12 cellular contexts compared by ENCODE assay signal in genomic region chr2:223538920-223539440, GRCh38.
DNase-seq lines count a peak whose midpoint lies in the region; ATAC-seq and TF ChIP-seq lines count a peak whose summit lies in the region.
"Had no signal": no experiment of that assay in that cellular context is flagged by ENCODE, and none has a peak within 500 bp of the region (broad histone marks: within the 10 kb centered on the region; RNA-seq: fewer than 3 reads in every experiment).

No MANE protein-coding gene starts in this region.

- TF ChIP-seq CTCF in SK-N-SH (IDR thresholded peaks at IDR 0.05) (no peak), hepatocyte (IDR thresholded peaks at IDR 0.05; ENCODE audit: poor library complexity) (no peak)

- peaks cover 16 to 30% of the 10 kb centered on the region in 2 experiments for H3K4me1 ChIP-seq in SK-N-SH (ENCODE audit: control insufficient read depth in 1 of 2, insufficient read depth in 2 of 2, low read depth in 1 of 2, low read length in 1 of 2)
- peaks cover 21% of the 10 kb centered on the region for H3K4me1 ChIP-seq in hepatocyte (ENCODE audit: insufficient read depth)
- peaks cover 0 to 6% of the 10 kb centered on the region in 2 donors for H3K4me1 ChIP-seq in aorta (ENCODE audit: control insufficient read depth in 1 of 2, insufficient read depth in 2 of 2, low read length in 2 of 2)

- CTCF ChIA-PET in SK-N-SH (lab: Yijun Ruan, JAX) = interaction anchor here (0.8 kb wide), 1 partner anchor 41 kb away, joined by 3 read pairs; no protein-coding TSS in a partner anchor

- H3K4me3 Mint-ChIP-seq in effector memory CD8-positive, alpha-beta T cell = no peak overlapping the region

- DNase-seq in Right ventricle myocardium inferior (ENCODE audit: missing footprints) (no peak), cardiac septum (ENCODE audit: low spot score) (no peak), SK-N-SH (peak; percentile 27), hepatocyte (ENCODE audit: low spot score) (peak; percentile 26), aorta (no peak), LoVo (ENCODE audit: low spot score) (no peak)
- no peak for DNase-seq in effector memory CD8-positive, alpha-beta T cell
- DNase-seq: activated CD4-positive, alpha-beta T cell treated with anti-CD3 and anti-CD28 coated beads for 1 hour; activated naive CD4-positive, alpha-beta T cell treated with anti-CD3 and anti-CD28 coated beads, Interleukin-2, amount 50 U/mL, for 16 hours; psoas muscle had no signal

- peaks cover 0 to 6% of the 10 kb centered on the region in 2 donors for H3K27me3 Mint-ChIP-seq in effector memory CD8-positive, alpha-beta T cell

- peak overlapping the region; percentile 24; the same call in 1 of the 2 replicates for H3K9ac ChIP-seq in SK-N-SH

- H3K9me2 ChIP-seq in SK-N-SH = no peaks in the 10 kb centered on the region
- no peaks in the 10 kb centered on the region for H3K9me2 ChIP-seq in hepatocyte (replicated peaks; ENCODE audit: insufficient read depth)

- H3K9me3 Mint-ChIP-seq in effector memory CD8-positive, alpha-beta T cell = peaks cover 0 to 7% of the 10 kb centered on the region in 2 donors

- H3K36me3 Mint-ChIP-seq in effector memory CD8-positive, alpha-beta T cell (ENCODE audit: insufficient read depth) = no peaks in the 10 kb centered on the region

- no peak overlapping the region for H3K27ac Mint-ChIP-seq in effector memory CD8-positive, alpha-beta T cell

- WGBS in SK-N-SH (ENCODE audit: low lambda C conversion rate) = 43% methylated on average over 8 of the region's 8 CpGs
- WGBS in hepatocyte (ENCODE audit: low lambda C conversion rate, missing lambda C conversion rate) = 19% methylated on average over 8 of the region's 8 CpGs
- 22% methylated on average over 8 of the region's 8 CpGs for WGBS in aorta, 2 donors

- H4K20me1 ChIP-seq in SK-N-SH (ENCODE audit: insufficient read depth) (no peaks in the 10 kb centered on the region), hepatocyte (ENCODE audit: insufficient read depth, poor library complexity, severe bottlenecking) (no peaks in the 10 kb centered on the region)

- TF ChIP-seq EP300 in SK-N-SH (IDR thresholded peaks at IDR 0.05; ENCODE audit: borderline replicate concordance in 1 of 2, low read depth in 1 of 2, low read length in 1 of 2) = peak in 1 of 2 experiments; percentile 66; a peak in 2 of 4 replicates

- TF ChIP-seq RAD21 in SK-N-SH (IDR thresholded peaks at IDR 0.05; ENCODE audit: low read length) = peak; percentile 19

- H3K4me2 ChIP-seq in SK-N-SH (peak overlapping the region; percentile 48; the same call in 1 of the 2 replicates), hepatocyte (peak overlapping the region; percentile 67)

- intact Hi-C loops in Right ventricle myocardium inferior (cut with DNase I) = no loop called here
- intact Hi-C loops in cardiac septum (cut with DNase I) = loop anchor here (10.0 kb wide), 1 partner anchor 444 kb away; no protein-coding TSS in a partner anchor
- intact Hi-C loops in aorta (cut with DNase I) = no loop called here

- H3K27me3 ChIP-seq in SK-N-SH (ENCODE audit: insufficient read depth) = no peaks in the 10 kb centered on the region
- H3K27me3 ChIP-seq in hepatocyte = no peaks in the 10 kb centered on the region
- no peaks in the 10 kb centered on the region for H3K27me3 ChIP-seq in aorta (ENCODE audit: control insufficient read depth in 1 of 2, insufficient read depth in 2 of 2, low read length in 1 of 2)
- H3K27me3 ChIP-seq: vagina had no signal

- no peak overlapping the region; a peak in 1 of 4 replicates for H3K4me3 ChIP-seq in SK-N-SH (ENCODE audit: low read depth in 2 of 2, low read length in 1 of 2)
- H3K4me3 ChIP-seq in hepatocyte = no peak overlapping the region
- no peak overlapping the region for H3K4me3 ChIP-seq in aorta (ENCODE audit: low read length in 2 of 2)
- H3K4me3 ChIP-seq: psoas muscle, vagina had no signal

- H2AFZ ChIP-seq in SK-N-SH (ENCODE audit: low read depth) = peak overlapping the region; percentile 63; the same call in 1 of the 2 replicates
- peak overlapping the region; percentile 16 for H2AFZ ChIP-seq in hepatocyte

- POLR2A ChIA-PET in SK-N-SH (lab: Yijun Ruan, JAX) = no interaction called here

- H3F3A ChIP-seq in SK-N-SH (replicated peaks; ENCODE audit: insufficient read depth) = peaks cover 23% of the 10 kb centered on the region

- H3K36me3 ChIP-seq in SK-N-SH (replicated peaks in 1 of 2; ENCODE audit: control insufficient read depth in 1 of 2, insufficient read depth in 2 of 2, low read length in 1 of 2) = peaks cover 2 to 16% of the 10 kb centered on the region in 2 experiments
- no peaks in the 10 kb centered on the region for H3K36me3 ChIP-seq in hepatocyte (replicated peaks; ENCODE audit: insufficient read depth, low read depth)
- H3K36me3 ChIP-seq in aorta (ENCODE audit: control insufficient read depth in 1 of 2, insufficient read depth in 2 of 2, low read length in 1 of 2) = no peaks in the 10 kb centered on the region
- H3K36me3 ChIP-seq: vagina had no signal

- ATAC-seq in Right ventricle myocardium inferior (peak; percentile 60), aorta (ENCODE audit: low FRiP score) (peak; percentile 54), GM19328 (IDR thresholded peaks at IDR 0.05; ENCODE audit: unreplicated experiment) (no peak)
- no peak for ATAC-seq in effector memory CD8-positive, alpha-beta T cell (replicated peaks)
- ATAC-seq: psoas muscle had no signal

- H3K79me2 ChIP-seq in SK-N-SH (ENCODE audit: insufficient read depth) = no peaks in the 10 kb centered on the region
- H3K79me2 ChIP-seq in hepatocyte = no peaks in the 10 kb centered on the region

- H3K27ac ChIP-seq in SK-N-SH (ENCODE audit: low read depth in 2 of 2, low read length in 1 of 2) (peak overlapping the region; percentile 91 to 93), hepatocyte (peak overlapping the region; percentile 47), aorta (ENCODE audit: low read depth in 1 of 2, low read length in 2 of 2) (no peak overlapping the region)
- H3K27ac ChIP-seq: psoas muscle, vagina had no signal

- no peaks in the 10 kb centered on the region for H3K4me1 Mint-ChIP-seq in effector memory CD8-positive, alpha-beta T cell (ENCODE audit: low read depth in 2 of 2)

- H3K9me3 ChIP-seq in SK-N-SH (no peaks in the 10 kb centered on the region), hepatocyte (ENCODE audit: low read depth) (no peaks in the 10 kb centered on the region), aorta (ENCODE audit: control insufficient read depth, low read length) (no peaks in the 10 kb centered on the region)
- H3K9me3 ChIP-seq: psoas muscle, vagina had no signal

TF ChIP-seq in SK-N-SH, 30 proteins besides CTCF, POLR2A, EP300 and RAD21:
- no peak for TF ChIP-seq SIN3A (IDR thresholded peaks at IDR 0.05; ENCODE audit: borderline replicate concordance, low read depth, low read length)
- 0 out of 2 replicates have a peak, but pooled peaks have one; percentile 2 for TF ChIP-seq TCF12 (IDR thresholded peaks at IDR 0.05)
- TF ChIP-seq GATA2 (CRISPR knock-in tag; IDR thresholded peaks at IDR 0.05) = peak; percentile 43; the same call in 1 of the 2 replicates
- peak; percentile 6 for TF ChIP-seq CHD2 (IDR thresholded peaks at IDR 0.05; ENCODE audit: low read length, partially characterized antibody)
- no peak for TF ChIP-seq RFX5 (IDR thresholded peaks at IDR 0.05; ENCODE audit: low read length)
- peak; percentile 10; the same call in 1 of the 2 replicates for TF ChIP-seq PBX3 (IDR thresholded peaks at IDR 0.05)
TF ChIP-seq in SK-N-SH: peak in this region for 4.

Comparison
In these comparisons a context has a peak if more than half of its experiments do, and no peak if none do; other contexts are left out.
1. ATAC-seq: peak in Right ventricle myocardium inferior (single experiment) and aorta (single experiment); none in GM19328 (single experiment) and effector memory CD8-positive, alpha-beta T cell (single experiment).
2. DNase-seq: peak in SK-N-SH (single experiment) and hepatocyte (single experiment); none in Right ventricle myocardium inferior (single experiment), cardiac septum (single experiment), aorta (0 of 2), LoVo (single experiment) and effector memory CD8-positive, alpha-beta T cell (0 of 3).
3. H3K27ac ChIP-seq: peak in SK-N-SH (2 of 2) and hepatocyte (single experiment); none in aorta (0 of 2).